Comparison of ENCODE assay signal across 19 cellular contexts in genomic region chr11:115758011-115758410, GRCh38.
"Had no signal": no experiment of that assay in that cellular context is flagged by ENCODE, and none has a peak within 500 bp of the region (broad histone marks: within the 10 kb centered on the region; RNA-seq: fewer than 3 reads in every experiment).

No MANE protein-coding gene starts in this region.

- H3K9ac ChIP-seq: KMS-11 had no signal

- H3K27ac Mint-ChIP-seq: IgD-negative memory B cell had no signal

- H3K9me3 ChIP-seq: SJSA1 had no signal

- H3K27me3 ChIP-seq: SJSA1 had no signal

- DNase-seq: Kasumi-1, MM.1S, NCI-H1092 treated with DMSO at 0.1 percent for 48 hours, NCI-H187, NCI-H2029, NCI-H2081 treated with DMSO at 0.1 percent for 48 hours, NCI-H2227 treated with DMSO at 0.1 percent for 48 hours, NCI-H526 treated with DMSO at 0.1 percent for 48 hours, NCI-H748 treated with DMSO at 0.1 percent for 48 hours, Right ventricle myocardium superior, RPMI8226, SIG-M5 had no signal

- ATAC-seq: HepG2, K562 had no signal

- FAIRE-seq: HepG2, K562, RCC 7860 had no signal

- H3K36me3 Mint-ChIP-seq: IgD-negative memory B cell had no signal

- H3K4me2 ChIP-seq: KMS-11 had no signal

- H3K27ac ChIP-seq: KMS-11, SJSA1, SK-N-MC had no signal

- H3K4me3 ChIP-seq: K562, SJSA1, SK-N-MC had no signal

- H3K36me3 ChIP-seq: SJSA1 had no signal
